ENCODE assay signal across 2 cellular contexts in the genomic region with DNA sequence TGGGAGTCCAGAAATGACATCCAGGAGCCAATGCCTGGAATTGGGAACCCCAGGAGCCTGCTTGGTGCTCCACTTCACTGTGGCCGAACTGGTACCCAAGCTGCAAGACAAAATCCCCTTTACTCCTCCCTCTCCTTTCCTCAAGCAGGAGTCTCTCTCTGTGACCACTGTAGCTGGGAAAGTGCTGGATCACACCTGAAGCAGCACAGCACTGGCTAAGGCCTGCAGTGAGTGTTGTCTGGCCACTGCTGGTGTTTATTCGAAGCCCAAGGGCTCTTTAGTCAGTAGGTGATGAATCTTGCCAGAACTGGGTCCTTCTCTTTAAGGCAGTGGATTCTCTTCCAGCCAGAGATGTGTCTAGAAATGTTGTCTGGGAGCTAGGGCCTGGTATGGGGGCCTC.
TF ChIP-seq lines count a peak whose summit lies in the region.

No MANE protein-coding gene starts in this region.

TF ChIP-seq in GM23338, 12 proteins besides CTCF, POLR2A, EP300 and RAD21 (continues in another document):
- TF ChIP-seq JUNB (IDR thresholded peaks at IDR 0.05; ENCODE audit: unreplicated experiment) (no peak), CREB1 (CRISPR knock-in tag; IDR thresholded peaks at IDR 0.05; ENCODE audit: low read depth) (no peak), ZNF114 (CRISPR knock-in tag; IDR thresholded peaks at IDR 0.05) (no peak), EZH2 (IDR thresholded peaks at IDR 0.05; ENCODE audit: low read depth, unreplicated experiment) (no peak), STAT1 (IDR thresholded peaks at IDR 0.05; ENCODE audit: unreplicated experiment) (no peak), NANOG (IDR thresholded peaks at IDR 0.05; ENCODE audit: borderline replicate concordance) (no peak), EZH2phosphoT487 (IDR thresholded peaks at IDR 0.05; ENCODE audit: unreplicated experiment) (no peak), POLR2AphosphoS5 (IDR thresholded peaks at IDR 0.05; ENCODE audit: low read depth) (no peak), ZNF331 (CRISPR knock-in tag; IDR thresholded peaks at IDR 0.05; ENCODE audit: low read depth) (no peak)
- TF ChIP-seq, protein P1, sequence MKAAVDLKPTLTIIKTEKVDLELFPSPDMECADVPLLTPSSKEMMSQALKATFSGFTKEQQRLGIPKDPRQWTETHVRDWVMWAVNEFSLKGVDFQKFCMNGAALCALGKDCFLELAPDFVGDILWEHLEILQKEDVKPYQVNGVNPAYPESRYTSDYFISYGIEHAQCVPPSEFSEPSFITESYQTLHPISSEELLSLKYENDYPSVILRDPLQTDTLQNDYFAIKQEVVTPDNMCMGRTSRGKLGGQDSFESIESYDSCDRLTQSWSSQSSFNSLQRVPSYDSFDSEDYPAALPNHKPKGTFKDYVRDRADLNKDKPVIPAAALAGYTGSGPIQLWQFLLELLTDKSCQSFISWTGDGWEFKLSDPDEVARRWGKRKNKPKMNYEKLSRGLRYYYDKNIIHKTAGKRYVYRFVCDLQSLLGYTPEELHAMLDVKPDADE (IDR thresholded peaks at IDR 0.05) = no peak
- TF ChIP-seq, protein P2, sequence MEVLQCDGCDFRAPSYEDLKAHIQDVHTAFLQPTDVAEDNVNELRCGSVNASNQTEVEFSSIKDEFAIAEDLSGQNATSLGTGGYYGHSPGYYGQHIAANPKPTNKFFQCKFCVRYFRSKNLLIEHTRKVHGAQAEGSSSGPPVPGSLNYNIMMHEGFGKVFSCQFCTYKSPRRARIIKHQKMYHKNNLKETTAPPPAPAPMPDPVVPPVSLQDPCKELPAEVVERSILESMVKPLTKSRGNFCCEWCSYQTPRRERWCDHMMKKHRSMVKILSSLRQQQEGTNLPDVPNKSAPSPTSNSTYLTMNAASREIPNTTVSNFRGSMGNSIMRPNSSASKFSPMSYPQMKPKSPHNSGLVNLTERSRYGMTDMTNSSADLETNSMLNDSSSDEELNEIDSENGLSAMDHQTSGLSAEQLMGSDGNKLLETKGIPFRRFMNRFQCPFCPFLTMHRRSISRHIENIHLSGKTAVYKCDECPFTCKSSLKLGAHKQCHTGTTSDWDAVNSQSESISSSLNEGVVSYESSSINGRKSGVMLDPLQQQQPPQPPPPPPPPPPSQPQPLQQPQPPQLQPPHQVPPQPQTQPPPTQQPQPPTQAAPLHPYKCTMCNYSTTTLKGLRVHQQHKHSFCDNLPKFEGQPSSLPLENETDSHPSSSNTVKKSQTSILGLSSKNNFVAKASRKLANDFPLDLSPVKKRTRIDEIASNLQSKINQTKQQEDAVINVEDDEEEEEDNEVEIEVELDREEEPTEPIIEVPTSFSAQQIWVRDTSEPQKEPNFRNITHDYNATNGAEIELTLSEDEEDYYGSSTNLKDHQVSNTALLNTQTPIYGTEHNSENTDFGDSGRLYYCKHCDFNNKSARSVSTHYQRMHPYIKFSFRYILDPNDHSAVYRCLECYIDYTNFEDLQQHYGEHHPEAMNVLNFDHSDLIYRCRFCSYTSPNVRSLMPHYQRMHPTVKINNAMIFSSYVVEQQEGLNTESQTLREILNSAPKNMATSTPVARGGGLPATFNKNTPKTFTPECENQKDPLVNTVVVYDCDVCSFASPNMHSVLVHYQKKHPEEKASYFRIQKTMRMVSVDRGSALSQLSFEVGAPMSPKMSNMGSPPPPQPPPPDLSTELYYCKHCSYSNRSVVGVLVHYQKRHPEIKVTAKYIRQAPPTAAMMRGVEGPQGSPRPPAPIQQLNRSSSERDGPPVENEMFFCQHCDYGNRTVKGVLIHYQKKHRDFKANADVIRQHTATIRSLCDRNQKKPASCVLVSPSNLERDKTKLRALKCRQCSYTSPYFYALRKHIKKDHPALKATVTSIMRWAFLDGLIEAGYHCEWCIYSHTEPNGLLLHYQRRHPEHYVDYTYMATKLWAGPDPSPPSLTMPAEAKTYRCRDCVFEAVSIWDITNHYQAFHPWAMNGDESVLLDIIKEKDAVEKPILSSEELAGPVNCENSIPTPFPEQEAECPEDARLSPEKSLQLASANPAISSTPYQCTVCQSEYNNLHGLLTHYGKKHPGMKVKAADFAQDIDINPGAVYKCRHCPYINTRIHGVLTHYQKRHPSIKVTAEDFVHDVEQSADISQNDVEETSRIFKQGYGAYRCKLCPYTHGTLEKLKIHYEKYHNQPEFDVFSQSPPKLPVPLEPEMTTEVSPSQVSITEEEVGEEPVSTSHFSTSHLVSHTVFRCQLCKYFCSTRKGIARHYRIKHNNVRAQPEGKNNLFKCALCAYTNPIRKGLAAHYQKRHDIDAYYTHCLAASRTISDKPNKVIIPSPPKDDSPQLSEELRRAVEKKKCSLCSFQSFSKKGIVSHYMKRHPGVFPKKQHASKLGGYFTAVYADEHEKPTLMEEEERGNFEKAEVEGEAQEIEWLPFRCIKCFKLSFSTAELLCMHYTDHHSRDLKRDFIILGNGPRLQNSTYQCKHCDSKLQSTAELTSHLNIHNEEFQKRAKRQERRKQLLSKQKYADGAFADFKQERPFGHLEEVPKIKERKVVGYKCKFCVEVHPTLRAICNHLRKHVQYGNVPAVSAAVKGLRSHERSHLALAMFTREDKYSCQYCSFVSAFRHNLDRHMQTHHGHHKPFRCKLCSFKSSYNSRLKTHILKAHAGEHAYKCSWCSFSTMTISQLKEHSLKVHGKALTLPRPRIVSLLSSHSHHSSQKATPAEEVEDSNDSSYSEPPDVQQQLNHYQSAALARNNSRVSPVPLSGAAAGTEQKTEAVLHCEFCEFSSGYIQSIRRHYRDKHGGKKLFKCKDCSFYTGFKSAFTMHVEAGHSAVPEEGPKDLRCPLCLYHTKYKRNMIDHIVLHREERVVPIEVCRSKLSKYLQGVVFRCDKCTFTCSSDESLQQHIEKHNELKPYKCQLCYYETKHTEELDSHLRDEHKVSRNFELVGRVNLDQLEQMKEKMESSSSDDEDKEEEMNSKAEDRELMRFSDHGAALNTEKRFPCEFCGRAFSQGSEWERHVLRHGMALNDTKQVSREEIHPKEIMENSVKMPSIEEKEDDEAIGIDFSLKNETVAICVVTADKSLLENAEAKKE (CRISPR knock-in tag; IDR thresholded peaks at IDR 0.05) = no peak

TF ChIP-seq in H1, 55 proteins besides CTCF, POLR2A, EP300 and RAD21:
- TF ChIP-seq SP1 (IDR thresholded peaks at IDR 0.05; ENCODE audit: low read depth, low read length) = no peak
